ENCODE assay signal across 8 cellular contexts in genomic region chr11:75668508-75669297, GRCh38. TPM values are rescaled to one million over a fixed set of nuclear protein-coding genes. Genes with fewer than 3 reads are reported as not detected.
DNase-seq lines count a peak whose midpoint lies in the region; TF ChIP-seq lines count a peak whose summit lies in the region.

MAP6 (minus strand) TSS chr11:75669038; CDS start chr11:75668369, 669 bp downstream.

- BruUV-seq in A673 (replicated peaks; lab: Mats Ljungman, UMichigan) = no TSS peak

- peak within 1 kb of the TSS; percentile 88 for H3K4me3 Mint-ChIP-seq in chondrocyte (ENCODE audit: unreplicated experiment)

- peaks cover 19% of the 10 kb centered on the region for H3K4me1 ChIP-seq in A673 (ENCODE audit: insufficient read depth, low read length, poor library complexity, severe bottlenecking)
- H3K4me1 ChIP-seq in Peyer's patch = peaks cover 0 to 23% (median 12%) of the 10 kb centered on the region in 4 donors

- peak within 1 kb of the TSS; percentile 92 for H3K27ac Mint-ChIP-seq in chondrocyte (ENCODE audit: unreplicated experiment)

- H3K4me3 ChIP-seq in A673 (ENCODE audit: low read depth, low read length, poor library complexity, severe bottlenecking) = peak within 1 kb of the TSS; percentile 38
- peak within 1 kb of the TSS; percentile 48 for H3K4me3 ChIP-seq in GM12875 (ENCODE audit: low read depth, low read length)
- H3K4me3 ChIP-seq in Peyer's patch = peak within 1 kb of the TSS; percentile 37 to 57 (median 54)

- H3K36me3 ChIP-seq in A673 (ENCODE audit: insufficient read depth, low read length, poor library complexity, severe bottlenecking) (no peaks in the 10 kb centered on the region), Peyer's patch (no peaks in the 10 kb centered on the region)

- H3K27me3 ChIP-seq in A673 (replicated peaks; ENCODE audit: insufficient read depth, low read depth, low read length, poor library complexity) (peaks cover 74% of the 10 kb centered on the region), Peyer's patch (peaks cover 0 to 27% of the 10 kb centered on the region in 2 donors), layer of hippocampus (ENCODE audit: control insufficient read depth, insufficient read depth, low read length) (no peaks in the 10 kb centered on the region)

- TF ChIP-seq POLR2A in Peyer's patch (IDR thresholded peaks at IDR 0.05) = no peak

- TF ChIP-seq CTCF in A673 (conservative IDR thresholded peaks at IDR 0.05; ENCODE audit: low read depth, low read length) (no peak), GM12875 (IDR thresholded peaks at IDR 0.05; ENCODE audit: borderline replicate concordance, insufficient read depth, low read depth, low read length) (no peak), Peyer's patch (IDR thresholded peaks at IDR 0.05) (no peak), chondrocyte (IDR thresholded peaks at IDR 0.05) (no peak)

- peaks cover 15% of the 10 kb centered on the region for H3K4me1 Mint-ChIP-seq in chondrocyte (ENCODE audit: low read depth)

- peaks cover 2% of the 10 kb centered on the region for H3K36me3 Mint-ChIP-seq in chondrocyte (ENCODE audit: low read depth)

- CTCF ChIA-PET in A673 (lab: Charles Lee) = interaction anchor here (0.6 kb wide), 2 partner anchors 163 to 1030 kb away, joined by 3 to 5 read pairs; no protein-coding TSS in a partner anchor

- H3K27ac ChIP-seq in A673 (ENCODE audit: low read depth, low read length, poor library complexity, severe bottlenecking) (no peak within 1 kb of the TSS), Peyer's patch (peak within 1 kb of the TSS in 2 of 4 donors; percentile 32 to 45), layer of hippocampus (ENCODE audit: low read depth, low read length) (peak within 1 kb of the TSS; percentile 13)

- peaks cover 34% of the 10 kb centered on the region for H3K27me3 Mint-ChIP-seq in chondrocyte (ENCODE audit: low read depth)

- H3K9me3 ChIP-seq in A673 (ENCODE audit: low read depth, low read length, poor library complexity, severe bottlenecking) (no peaks in the 10 kb centered on the region), Peyer's patch (no peaks in the 10 kb centered on the region)

- no peaks in the 10 kb centered on the region for H3K9me3 Mint-ChIP-seq in chondrocyte (ENCODE audit: low read depth)

- POLR2A ChIA-PET in A673 (lab: Charles Lee; ENCODE audit: low non-redundant PET) = interaction anchor here (0.7 kb wide), 1 partner anchor 1625 kb away, joined by 13 read pairs; no protein-coding TSS in a partner anchor

- DNase-seq in A673 (ENCODE audit: low spot score) = peak; percentile 42
- DNase-seq in Peyer's patch = peak in 1 of 3 donors; percentile 54
- DNase-seq in chondrocyte (ENCODE audit: low spot score) = no peak
- peak; percentile 15 for DNase-seq in stimulated activated CD4-positive, alpha-beta T cell treated with anti-CD3 and anti-CD28 coated beads, Interleukin-4, amount 100 ng/mL, for 24 hours
- no peak for DNase-seq in T-helper 9 cell
- no peak for DNase-seq in H4 (ENCODE audit: low spot score)

- intact Hi-C loops in A673 (cut with micrococcal nuclease; ENCODE audit: unreplicated experiment) = loop anchor here (5.0 kb wide), 1 partner anchor 71 kb away; no protein-coding TSS in a partner anchor

RNA-seq across cellular contexts. Expression of gene MAP6, which starts in this region (rescaled TPM):
- total RNA-seq in A673 (2021) = 0.24 TPM in 1 of 2 replicates, not detected in the other
- 1 to 10 TPM in 1 of 4 donors, under 1 TPM in 3; 0.35 to 5.0 (median 0.75) TPM for total RNA-seq in Peyer's patch
- total RNA-seq in chondrocyte = 14.2 to 26.4 TPM (median 25.9 TPM) in 3 replicates
- total RNA-seq in H4 (2014; rRNA removed; shearing (Covaris generic)) = not detected in 2 replicates

Comparison
In these comparisons a context has a peak if more than half of its experiments do, and no peak if none do; other contexts are left out.
1. Peak in DNase-seq and H3K4me3 ChIP-seq in A673; RNA of the gene not detected or under 1 TPM.